32 cellular contexts compared by ENCODE assay signal in genomic region chr15:54884312-54884711, GRCh38.
DNase-seq lines count a peak whose midpoint lies in the region; ATAC-seq, FAIRE-seq and TF ChIP-seq lines count a peak whose summit lies in the region.
"Had no signal": no experiment of that assay in that cellular context is flagged by ENCODE, and none has a peak within 500 bp of the region (broad histone marks: within the 10 kb centered on the region; RNA-seq: fewer than 3 reads in every experiment).

No MANE protein-coding gene starts in this region.

- 0% methylated on average over 1 of the region's 1 CpG for WGBS in K562 (ENCODE audit: insufficient coverage, low coverage, missing lambda C conversion rate)

- POLR2A ChIA-PET in K562 (lab: Yijun Ruan, JAX), result no interaction called here

- CTCF ChIA-PET in K562 (lab: Yijun Ruan, JAX; ENCODE audit: low intra/inter-chr PET ratio), result no interaction called here

- ATAC-seq in K562 (no peak), upper lobe of right lung (peak; percentile 49), HG02678 (IDR thresholded peaks at IDR 0.05; ENCODE audit: unreplicated experiment) (no peak)
- ATAC-seq: activated T-helper 17 cell treated with anti-CD3 and anti-CD28 coated beads, Interleukin-2, amount 50 U/mL, for 72 hours; HCT116; heart right ventricle; mucosa of descending colon; natural killer cell treated with Interleukin-12 subunit alpha and Interleukin-12 subunit beta and Interleukin-15 and Interleukin-18, amount 100 ng/mL, for 72 hours; SK-N-SH treated with all-trans-retinoic acid at 6 μM for 48 hours; stimulated activated effector memory CD8-positive, alpha-beta T cell treated with anti-CD3 and anti-CD28 coated beads, Interleukin-12 subunit alpha, Interleukin-12 subunit beta, amount 100 ng/mL, for 72 hours had no signal

- H3K27me3 ChIP-seq in K562 (ENCODE audit: control insufficient read depth in 2 of 2, insufficient read depth in 2 of 2, low read length in 2 of 2), result no peaks in the 10 kb centered on the region
- H3K27me3 ChIP-seq in upper lobe of right lung, result no peaks in the 10 kb centered on the region
- H3K27me3 ChIP-seq: adrenal gland, esophagus squamous epithelium, heart right ventricle, MG63 had no signal

- H4K20me1 ChIP-seq in K562 (replicated peaks; ENCODE audit: control insufficient read depth, insufficient read depth, low read length), result no peaks in the 10 kb centered on the region

- no peak overlapping the region for H2AFZ ChIP-seq in K562 (ENCODE audit: low read depth, low read length)

- H3K9ac ChIP-seq in K562 (ENCODE audit: insufficient read depth in 1 of 2, low read depth in 2 of 2, low read length in 2 of 2), result no peak overlapping the region

- no peak for TF ChIP-seq CTCF in K562 (IDR thresholded peaks at IDR 0.05 in 2 of 3, conservative IDR thresholded peaks at IDR 0.05 in 1 of 3; ENCODE audit: insufficient read depth in 2 of 3, low read depth in 1 of 3, low read length in 3 of 3)
- TF ChIP-seq CTCF in upper lobe of right lung (IDR thresholded peaks at IDR 0.05), result no peak

- DNase-seq in KBM-7 (peak; percentile 74), NOMO-1 treated with dmso at 0.1 percent for 144 hours (lab: John Stamatoyannopoulos, UW; ENCODE audit: unreplicated experiment) (peak; percentile 42), K562 (ENCODE audit: extremely low read depth in 1 of 4, low spot score in 3 of 4) (no peak), upper lobe of right lung (no peak), hepatic stellate cell (ENCODE audit: low spot score) (no peak), 8988T (no peak)
- DNase-seq: activated CD4-positive, alpha-beta T cell treated with anti-CD3 and anti-CD28 coated beads for 4 hours; activated naive CD4-positive, alpha-beta T cell treated with anti-CD3 and anti-CD28 coated beads, Interleukin-2, amount 10 ng/mL, durations not matched to agents 7 days and 5 days; adrenal gland; CD4-positive, alpha-beta T cell; DND-41; esophagus squamous epithelium; foreskin melanocyte; heart right ventricle; KG1; kidney glomerular epithelial cell; MG63; mucosa of descending colon; NCI-H1436 treated with DMSO at 0.1 percent for 48 hours; NCI-H2107; NCI-H774; occipital lobe; stimulated activated CD4-positive, alpha-beta T cell treated with anti-CD3 and anti-CD28 coated beads, Interleukin-15, amount 100 ng/mL, for 24 hours; trophoblast cell; WERI-Rb-1 had no signal

- H3K36me3 ChIP-seq in K562 (ENCODE audit: control insufficient read depth, insufficient read depth, low read length) (no peaks in the 10 kb centered on the region), upper lobe of right lung (no peaks in the 10 kb centered on the region)
- H3K36me3 ChIP-seq: adrenal gland, esophagus squamous epithelium, heart right ventricle, MG63, WERI-Rb-1 had no signal

- FAIRE-seq in K562 (lab: Jason Lieb, UNC), result no peak
- FAIRE-seq: D721Med had no signal

- H3K4me1 ChIP-seq in K562 (replicated peaks in 1 of 2; ENCODE audit: control insufficient read depth in 2 of 2, insufficient read depth in 2 of 2, low read length in 2 of 2), result no peaks in the 10 kb centered on the region
- H3K4me1 ChIP-seq in upper lobe of right lung, result no peaks in the 10 kb centered on the region
- H3K4me1 ChIP-seq: adrenal gland, esophagus squamous epithelium, heart right ventricle had no signal

- in situ Hi-C loops in KBM-7 (cut with MboI; ENCODE audit: low pct_unique_long_range_greater_than_20kb, low sequenced_read_pairs) (no loop called here), K562 (cut with MboI) (no loop called here)

- no peak overlapping the region for H3K4me3 ChIP-seq in K562
- no peak overlapping the region for H3K4me3 ChIP-seq in upper lobe of right lung
- H3K4me3 ChIP-seq: adrenal gland, esophagus squamous epithelium, heart right ventricle, MG63, mucosa of descending colon had no signal

- TF ChIP-seq EP300 in K562 (IDR thresholded peaks at IDR 0.05; ENCODE audit: low read length), result no peak

- no peak for TF ChIP-seq POLR2A in K562 (conservative IDR thresholded peaks at IDR 0.05)

- intact Hi-C loops in K562 (cut with micrococcal nuclease), result no loop called here
- intact Hi-C loops in upper lobe of right lung (cut with DNase I), result no loop called here

- H3K27ac ChIP-seq in K562 (ENCODE audit: extremely low read depth, low read depth, low read length) (no peak overlapping the region), upper lobe of right lung (no peak overlapping the region)
- H3K27ac ChIP-seq: adrenal gland, esophagus squamous epithelium, WERI-Rb-1 had no signal

- H3K9me1 ChIP-seq in K562 (ENCODE audit: control insufficient read depth, insufficient read depth, low read length), result no peaks in the 10 kb centered on the region

- TF ChIP-seq RAD21 in K562 (CRISPR knock-in tag; conservative IDR thresholded peaks at IDR 0.05 in 1 of 2, IDR thresholded peaks at IDR 0.05 in 1 of 2), result no peak

- H3K4me2 ChIP-seq in K562 (ENCODE audit: insufficient read depth, low read length), result no peak overlapping the region

- H3K9me3 ChIP-seq in K562 (replicated peaks; ENCODE audit: control insufficient read depth, insufficient read depth, low read depth, low read length) (no peaks in the 10 kb centered on the region), upper lobe of right lung (peaks cover 4% of the 10 kb centered on the region)
- H3K9me3 ChIP-seq: adrenal gland, MG63 had no signal

- no TSS peak for BruUV-seq in K562 (replicated peaks; lab: Mats Ljungman, UMichigan)

- no peaks in the 10 kb centered on the region for H3K79me2 ChIP-seq in K562 (ENCODE audit: control insufficient read depth, insufficient read depth, low read length)

TF ChIP-seq in K562, 482 proteins besides CTCF, POLR2A, EP300 and RAD21:
- TF ChIP-seq ZNF444 (CRISPR knock-in tag; IDR thresholded peaks at IDR 0.05) (no peak), MAFG (tag; conservative IDR thresholded peaks at IDR 0.05) (peak; percentile 29; the same call in 1 of the 2 replicates)

Comparison
In these comparisons a context has a peak if more than half of its experiments do, and no peak if none do; other contexts are left out.
1. DNase-seq: peak in KBM-7 (single experiment) and NOMO-1 treated with dmso at 0.1 percent for 144 hours (single experiment); none in K562 (0 of 4), upper lobe of right lung (single experiment), hepatic stellate cell (single experiment) and 8988T (single experiment).